ENCODE assay signal across 1 cellular context in the genomic region with DNA sequence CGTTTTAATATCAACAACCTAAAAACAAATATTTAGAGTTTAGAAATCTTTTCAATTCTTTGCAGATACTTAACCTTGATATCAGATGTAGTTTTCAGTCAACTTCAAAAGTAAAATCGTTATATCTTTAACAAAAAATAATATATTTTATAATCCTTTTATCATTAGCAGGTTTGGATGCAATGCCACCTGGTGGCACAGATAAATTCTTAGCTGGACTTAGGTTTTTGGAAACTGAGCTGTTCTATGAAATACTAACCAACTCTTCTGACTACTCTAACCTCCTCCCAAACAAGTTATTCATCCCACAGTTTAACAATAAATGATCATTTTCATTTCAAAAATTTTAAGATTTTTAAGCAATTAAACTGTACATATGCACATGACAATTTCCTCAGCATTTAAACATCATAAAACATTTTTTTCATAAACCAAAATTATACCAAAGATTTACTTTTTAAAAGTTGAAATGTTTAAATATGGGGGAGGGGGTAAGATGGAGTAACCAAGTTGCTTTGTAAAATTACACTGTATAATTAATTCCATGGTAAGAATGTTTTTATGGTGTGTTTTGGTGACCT.
TF ChIP-seq lines count a peak whose summit lies in the region.

No MANE protein-coding gene starts in this region.

TF ChIP-seq in H1, 55 proteins besides CTCF, POLR2A, EP300 and RAD21 (continued from another document):
- TF ChIP-seq, protein P1, sequence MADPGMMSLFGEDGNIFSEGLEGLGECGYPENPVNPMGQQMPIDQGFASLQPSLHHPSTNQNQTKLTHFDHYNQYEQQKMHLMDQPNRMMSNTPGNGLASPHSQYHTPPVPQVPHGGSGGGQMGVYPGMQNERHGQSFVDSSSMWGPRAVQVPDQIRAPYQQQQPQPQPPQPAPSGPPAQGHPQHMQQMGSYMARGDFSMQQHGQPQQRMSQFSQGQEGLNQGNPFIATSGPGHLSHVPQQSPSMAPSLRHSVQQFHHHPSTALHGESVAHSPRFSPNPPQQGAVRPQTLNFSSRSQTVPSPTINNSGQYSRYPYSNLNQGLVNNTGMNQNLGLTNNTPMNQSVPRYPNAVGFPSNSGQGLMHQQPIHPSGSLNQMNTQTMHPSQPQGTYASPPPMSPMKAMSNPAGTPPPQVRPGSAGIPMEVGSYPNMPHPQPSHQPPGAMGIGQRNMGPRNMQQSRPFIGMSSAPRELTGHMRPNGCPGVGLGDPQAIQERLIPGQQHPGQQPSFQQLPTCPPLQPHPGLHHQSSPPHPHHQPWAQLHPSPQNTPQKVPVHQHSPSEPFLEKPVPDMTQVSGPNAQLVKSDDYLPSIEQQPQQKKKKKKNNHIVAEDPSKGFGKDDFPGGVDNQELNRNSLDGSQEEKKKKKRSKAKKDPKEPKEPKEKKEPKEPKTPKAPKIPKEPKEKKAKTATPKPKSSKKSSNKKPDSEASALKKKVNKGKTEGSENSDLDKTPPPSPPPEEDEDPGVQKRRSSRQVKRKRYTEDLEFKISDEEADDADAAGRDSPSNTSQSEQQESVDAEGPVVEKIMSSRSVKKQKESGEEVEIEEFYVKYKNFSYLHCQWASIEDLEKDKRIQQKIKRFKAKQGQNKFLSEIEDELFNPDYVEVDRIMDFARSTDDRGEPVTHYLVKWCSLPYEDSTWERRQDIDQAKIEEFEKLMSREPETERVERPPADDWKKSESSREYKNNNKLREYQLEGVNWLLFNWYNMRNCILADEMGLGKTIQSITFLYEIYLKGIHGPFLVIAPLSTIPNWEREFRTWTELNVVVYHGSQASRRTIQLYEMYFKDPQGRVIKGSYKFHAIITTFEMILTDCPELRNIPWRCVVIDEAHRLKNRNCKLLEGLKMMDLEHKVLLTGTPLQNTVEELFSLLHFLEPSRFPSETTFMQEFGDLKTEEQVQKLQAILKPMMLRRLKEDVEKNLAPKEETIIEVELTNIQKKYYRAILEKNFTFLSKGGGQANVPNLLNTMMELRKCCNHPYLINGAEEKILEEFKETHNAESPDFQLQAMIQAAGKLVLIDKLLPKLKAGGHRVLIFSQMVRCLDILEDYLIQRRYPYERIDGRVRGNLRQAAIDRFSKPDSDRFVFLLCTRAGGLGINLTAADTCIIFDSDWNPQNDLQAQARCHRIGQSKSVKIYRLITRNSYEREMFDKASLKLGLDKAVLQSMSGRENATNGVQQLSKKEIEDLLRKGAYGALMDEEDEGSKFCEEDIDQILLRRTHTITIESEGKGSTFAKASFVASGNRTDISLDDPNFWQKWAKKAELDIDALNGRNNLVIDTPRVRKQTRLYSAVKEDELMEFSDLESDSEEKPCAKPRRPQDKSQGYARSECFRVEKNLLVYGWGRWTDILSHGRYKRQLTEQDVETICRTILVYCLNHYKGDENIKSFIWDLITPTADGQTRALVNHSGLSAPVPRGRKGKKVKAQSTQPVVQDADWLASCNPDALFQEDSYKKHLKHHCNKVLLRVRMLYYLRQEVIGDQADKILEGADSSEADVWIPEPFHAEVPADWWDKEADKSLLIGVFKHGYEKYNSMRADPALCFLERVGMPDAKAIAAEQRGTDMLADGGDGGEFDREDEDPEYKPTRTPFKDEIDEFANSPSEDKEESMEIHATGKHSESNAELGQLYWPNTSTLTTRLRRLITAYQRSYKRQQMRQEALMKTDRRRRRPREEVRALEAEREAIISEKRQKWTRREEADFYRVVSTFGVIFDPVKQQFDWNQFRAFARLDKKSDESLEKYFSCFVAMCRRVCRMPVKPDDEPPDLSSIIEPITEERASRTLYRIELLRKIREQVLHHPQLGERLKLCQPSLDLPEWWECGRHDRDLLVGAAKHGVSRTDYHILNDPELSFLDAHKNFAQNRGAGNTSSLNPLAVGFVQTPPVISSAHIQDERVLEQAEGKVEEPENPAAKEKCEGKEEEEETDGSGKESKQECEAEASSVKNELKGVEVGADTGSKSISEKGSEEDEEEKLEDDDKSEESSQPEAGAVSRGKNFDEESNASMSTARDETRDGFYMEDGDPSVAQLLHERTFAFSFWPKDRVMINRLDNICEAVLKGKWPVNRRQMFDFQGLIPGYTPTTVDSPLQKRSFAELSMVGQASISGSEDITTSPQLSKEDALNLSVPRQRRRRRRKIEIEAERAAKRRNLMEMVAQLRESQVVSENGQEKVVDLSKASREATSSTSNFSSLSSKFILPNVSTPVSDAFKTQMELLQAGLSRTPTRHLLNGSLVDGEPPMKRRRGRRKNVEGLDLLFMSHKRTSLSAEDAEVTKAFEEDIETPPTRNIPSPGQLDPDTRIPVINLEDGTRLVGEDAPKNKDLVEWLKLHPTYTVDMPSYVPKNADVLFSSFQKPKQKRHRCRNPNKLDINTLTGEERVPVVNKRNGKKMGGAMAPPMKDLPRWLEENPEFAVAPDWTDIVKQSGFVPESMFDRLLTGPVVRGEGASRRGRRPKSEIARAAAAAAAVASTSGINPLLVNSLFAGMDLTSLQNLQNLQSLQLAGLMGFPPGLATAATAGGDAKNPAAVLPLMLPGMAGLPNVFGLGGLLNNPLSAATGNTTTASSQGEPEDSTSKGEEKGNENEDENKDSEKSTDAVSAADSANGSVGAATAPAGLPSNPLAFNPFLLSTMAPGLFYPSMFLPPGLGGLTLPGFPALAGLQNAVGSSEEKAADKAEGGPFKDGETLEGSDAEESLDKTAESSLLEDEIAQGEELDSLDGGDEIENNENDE (IDR thresholded peaks at IDR 0.05; ENCODE audit: insufficient replicate concordance, low read length), result no peak
- no peak for TF ChIP-seq SP2 (IDR thresholded peaks at IDR 0.05; ENCODE audit: low read length)
- TF ChIP-seq, protein P2, sequence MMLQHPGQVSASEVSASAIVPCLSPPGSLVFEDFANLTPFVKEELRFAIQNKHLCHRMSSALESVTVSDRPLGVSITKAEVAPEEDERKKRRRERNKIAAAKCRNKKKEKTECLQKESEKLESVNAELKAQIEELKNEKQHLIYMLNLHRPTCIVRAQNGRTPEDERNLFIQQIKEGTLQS (IDR thresholded peaks at IDR 0.05; ENCODE audit: insufficient read depth, low read depth, low read length), result no peak
